ENCODE assay signal across 23 cellular contexts in the genomic region with DNA sequence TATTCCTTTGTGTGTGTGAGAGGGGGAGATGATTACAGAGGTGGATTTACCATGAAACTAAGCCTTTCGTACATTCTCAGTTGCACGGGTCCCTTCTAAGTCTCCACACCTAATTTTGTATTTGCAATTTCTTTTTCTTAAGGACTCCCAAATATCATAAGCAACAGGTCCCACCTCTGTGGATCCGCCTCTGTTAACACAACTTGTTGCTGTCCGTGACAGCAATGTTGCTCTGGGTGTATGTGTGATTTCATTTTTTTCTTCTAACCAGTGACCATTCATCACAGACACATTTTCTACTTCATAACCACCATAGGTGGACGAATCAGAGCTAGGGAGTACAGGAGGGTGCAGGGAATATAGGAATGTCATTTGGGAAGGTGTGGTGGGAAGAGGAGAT.
"Had no signal": no experiment of that assay in that cellular context is flagged by ENCODE, and none has a peak within 500 bp of the region (broad histone marks: within the 10 kb centered on the region; RNA-seq: fewer than 3 reads in every experiment).

No MANE protein-coding gene starts in this region.

- H3K4me3 ChIP-seq: colonic mucosa, coronary artery, dorsolateral prefrontal cortex, esophagus muscularis mucosa, esophagus squamous epithelium, gastrocnemius medialis, gastroesophageal sphincter, heart left ventricle, heart right ventricle had no signal

- H3K36me3 ChIP-seq: colonic mucosa, esophagus muscularis mucosa, esophagus squamous epithelium, gastrocnemius medialis, gastroesophageal sphincter, heart left ventricle, heart right ventricle had no signal

- H3K27me3 Mint-ChIP-seq: effector memory CD8-positive, alpha-beta T cell had no signal

- H3K27ac Mint-ChIP-seq: dendritic cell treated with granulocyte-macrophage colony-stimulating factor and Interleukin-4, amounts not matched to agents 40 ng/mL and 50 ng/mL, for 4 days; effector memory CD8-positive, alpha-beta T cell had no signal

- ATAC-seq: effector memory CD8-positive, alpha-beta T cell; esophagus mucosa; foreskin keratinocyte; gastrocnemius medialis; gastroesophageal sphincter; heart left ventricle; heart right ventricle had no signal

- H3K9me3 ChIP-seq: colonic mucosa, esophagus muscularis mucosa, esophagus squamous epithelium, gastrocnemius medialis, gastroesophageal sphincter, heart left ventricle, heart right ventricle had no signal

- DNase-seq: colonic mucosa; cortex of kidney; dermis blood vessel endothelial cell; dorsolateral prefrontal cortex; effector CD4-positive, alpha-beta T cell; effector CD8-positive, alpha-beta T cell; effector memory CD4-positive, alpha-beta T cell; effector memory CD8-positive, alpha-beta T cell; esophagus squamous epithelium; foreskin fibroblast; foreskin keratinocyte; foreskin melanocyte; gastrocnemius medialis; glutamatergic neuron; head of caudate nucleus; heart left ventricle; heart right ventricle had no signal

- H3K27ac ChIP-seq: colonic mucosa, coronary artery, dorsolateral prefrontal cortex, epithelial cell of prostate, esophagus muscularis mucosa, esophagus squamous epithelium, foreskin keratinocyte, gastrocnemius medialis, gastroesophageal sphincter, heart left ventricle, heart right ventricle had no signal

- H3K27me3 ChIP-seq: colonic mucosa, dorsolateral prefrontal cortex, gastrocnemius medialis had no signal

- H3K4me3 Mint-ChIP-seq: dendritic cell treated with granulocyte-macrophage colony-stimulating factor and Interleukin-4, amounts not matched to agents 40 ng/mL and 50 ng/mL, for 4 days; effector memory CD8-positive, alpha-beta T cell had no signal

- H3K4me1 ChIP-seq: colonic mucosa, esophagus muscularis mucosa, esophagus squamous epithelium, gastrocnemius medialis, gastroesophageal sphincter, heart left ventricle, heart right ventricle had no signal

- H3K9me3 Mint-ChIP-seq: dendritic cell treated with granulocyte-macrophage colony-stimulating factor and Interleukin-4, amounts not matched to agents 40 ng/mL and 50 ng/mL, for 4 days; effector memory CD8-positive, alpha-beta T cell had no signal
